Comparison of ENCODE assay signal across 24 cellular contexts in the genomic region with DNA sequence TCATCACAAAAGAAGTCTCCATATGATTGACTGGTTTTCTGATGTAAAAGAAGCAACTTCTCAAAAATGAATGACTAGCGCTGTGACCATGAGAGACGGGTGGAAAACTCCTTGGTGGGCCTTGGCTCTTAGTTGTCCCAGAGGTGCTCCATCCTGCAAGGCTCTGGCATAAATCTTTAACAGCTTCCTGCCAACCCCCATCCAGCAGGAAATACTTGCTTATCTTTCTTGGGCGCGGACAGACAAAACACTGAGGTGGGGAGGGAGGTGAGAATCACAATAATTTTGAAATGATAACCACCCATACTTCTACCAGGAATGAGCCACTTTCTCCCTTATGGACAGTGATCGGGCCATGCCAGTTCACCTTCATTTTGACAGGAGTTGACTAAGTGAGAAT.
DNase-seq lines count a peak whose midpoint lies in the region; ATAC-seq and TF ChIP-seq lines count a peak whose summit lies in the region.
"Had no signal": no experiment of that assay in that cellular context is flagged by ENCODE, and none has a peak within 500 bp of the region (broad histone marks: within the 10 kb centered on the region; RNA-seq: fewer than 3 reads in every experiment).

No MANE protein-coding gene starts in this region.

- peaks cover 31% of the 10 kb centered on the region for H3K9me3 Mint-ChIP-seq in activated T-helper 1 cell treated with anti-CD3 and anti-CD28 coated beads, Interleukin-12 subunit alpha, Interleukin-12 subunit beta, Interleukin-2, Interleukin-4 antibody, amounts not matched to agents 30 ng/mL and 10 ng/mL and 1 ng/mL, durations not matched to agents 14 hours and 24 hours and 36 hours
- peaks cover 29% of the 10 kb centered on the region for H3K9me3 Mint-ChIP-seq in mesothelial cell of epicardium

- H3K27me3 ChIP-seq in HAP-1 (ENCODE audit: low read depth): no peaks in the 10 kb centered on the region
- H3K27me3 ChIP-seq: MG63 had no signal

- H3K9me3 ChIP-seq in HAP-1: no peaks in the 10 kb centered on the region

- TF ChIP-seq CTCF in mesothelial cell of epicardium (IDR thresholded peaks at IDR 0.05; ENCODE audit: unreplicated experiment): no peak

- peaks cover 16% of the 10 kb centered on the region for H3K36me3 Mint-ChIP-seq in activated T-helper 1 cell treated with anti-CD3 and anti-CD28 coated beads, Interleukin-12 subunit alpha, Interleukin-12 subunit beta, Interleukin-2, Interleukin-4 antibody, amounts not matched to agents 30 ng/mL and 10 ng/mL and 1 ng/mL, durations not matched to agents 14 hours and 24 hours and 36 hours (ENCODE audit: low read depth)
- H3K36me3 Mint-ChIP-seq in mesothelial cell of epicardium: peaks cover 33% of the 10 kb centered on the region

- peaks cover 3% of the 10 kb centered on the region; the same call in 1 of the 2 replicates for H3K36me3 ChIP-seq in HAP-1 (replicated peaks)
- H3K36me3 ChIP-seq: MG63 had no signal

- H3K4me1 ChIP-seq in HAP-1: peaks cover 10% of the 10 kb centered on the region

- no peaks in the 10 kb centered on the region for H3K4me1 Mint-ChIP-seq in activated T-helper 1 cell treated with anti-CD3 and anti-CD28 coated beads, Interleukin-12 subunit alpha, Interleukin-12 subunit beta, Interleukin-2, Interleukin-4 antibody, amounts not matched to agents 30 ng/mL and 10 ng/mL and 1 ng/mL, durations not matched to agents 14 hours and 24 hours and 36 hours (ENCODE audit: low read depth)
- peaks cover 4% of the 10 kb centered on the region for H3K4me1 Mint-ChIP-seq in mesothelial cell of epicardium

- H3K4me3 ChIP-seq in HAP-1: no peak overlapping the region
- H3K4me3 ChIP-seq: GM12878, MG63 had no signal

- intact Hi-C loops in activated T-helper 1 cell treated with anti-CD3 and anti-CD28 coated beads, Interleukin-12 subunit alpha, Interleukin-12 subunit beta, Interleukin-2, Interleukin-4 antibody, amounts not matched to agents 30 ng/mL and 10 ng/mL and 1 ng/mL, durations not matched to agents 14 hours and 24 hours and 36 hours (cut with micrococcal nuclease): no loop called here

- no peak for ATAC-seq in HG03045 (IDR thresholded peaks at IDR 0.05; ENCODE audit: unreplicated experiment)
- ATAC-seq: CD8-positive, alpha-beta T cell; GM12878; HCT116 had no signal

- no peak overlapping the region for H3K4me3 Mint-ChIP-seq in activated T-helper 1 cell treated with anti-CD3 and anti-CD28 coated beads, Interleukin-12 subunit alpha, Interleukin-12 subunit beta, Interleukin-2, Interleukin-4 antibody, amounts not matched to agents 30 ng/mL and 10 ng/mL and 1 ng/mL, durations not matched to agents 14 hours and 24 hours and 36 hours
- H3K4me3 Mint-ChIP-seq in mesothelial cell of epicardium: no peak overlapping the region
- H3K4me3 Mint-ChIP-seq: CD8-positive, alpha-beta T cell had no signal

- peak overlapping the region; percentile 31 for H3K27ac Mint-ChIP-seq in activated T-helper 1 cell treated with anti-CD3 and anti-CD28 coated beads, Interleukin-12 subunit alpha, Interleukin-12 subunit beta, Interleukin-2, Interleukin-4 antibody, amounts not matched to agents 30 ng/mL and 10 ng/mL and 1 ng/mL, durations not matched to agents 14 hours and 24 hours and 36 hours
- H3K27ac Mint-ChIP-seq in mesothelial cell of epicardium: peak overlapping the region; percentile 43
- H3K27ac Mint-ChIP-seq: CD8-positive, alpha-beta T cell had no signal

- in situ Hi-C loops in HAP-1 (cut with MboI; ENCODE audit: low sequenced_read_pairs): no loop called here

- H3K27me3 Mint-ChIP-seq in activated T-helper 1 cell treated with anti-CD3 and anti-CD28 coated beads, Interleukin-12 subunit alpha, Interleukin-12 subunit beta, Interleukin-2, Interleukin-4 antibody, amounts not matched to agents 30 ng/mL and 10 ng/mL and 1 ng/mL, durations not matched to agents 14 hours and 24 hours and 36 hours (ENCODE audit: insufficient read depth): no peaks in the 10 kb centered on the region
- H3K27me3 Mint-ChIP-seq in mesothelial cell of epicardium (ENCODE audit: low read depth): no peaks in the 10 kb centered on the region

- DNase-seq in HAP-1 (ENCODE audit: low spot score in 2 of 2): peak; percentile 25 to 41
- no peak for DNase-seq in activated T-helper 1 cell treated with anti-CD3 and anti-CD28 coated beads, Interleukin-12 subunit alpha, Interleukin-12 subunit beta, Interleukin-2, Interleukin-4 antibody, amounts not matched to agents 30 ng/mL and 10 ng/mL and 1 ng/mL, durations not matched to agents 14 hours and 24 hours and 36 hours (ENCODE audit: low spot score)
- no peak for DNase-seq in mesothelial cell of epicardium (ENCODE audit: low spot score in 2 of 2, unreplicated experiment in 2 of 2)
- DNase-seq in NCI-H1092 (lab: John Stamatoyannopoulos, UW): no peak
- no peak for DNase-seq in foreskin melanocyte
- no peak for DNase-seq in superior temporal gyrus (ENCODE audit: extremely low spot score)
- DNase-seq: CD8-positive, alpha-beta T cell; DMS 273 treated with DMSO at 0.1 percent for 48 hours; DMS79; EL; GDM1; GOT3; KG1; MG63; NCI-H1417; NCI-H1694; NCI-H2029 treated with DMSO at 0.1 percent for 48 hours; NCI-H2227 treated with DMSO at 0.1 percent for 48 hours; NCI-H526 treated with DMSO at 0.1 percent for 48 hours; Right ventricle myocardium superior; RPMI8226 had no signal

Comparison
In these comparisons a context has a peak if more than half of its experiments do, and no peak if none do; other contexts are left out.
1. DNase-seq: peak in HAP-1 (2 of 2); none in activated T-helper 1 cell treated with anti-CD3 and anti-CD28 coated beads, Interleukin-12 subunit alpha, Interleukin-12 subunit beta, Interleukin-2, Interleukin-4 antibody, amounts not matched to agents 30 ng/mL and 10 ng/mL and 1 ng/mL, durations not matched to agents 14 hours and 24 hours and 36 hours (single experiment), mesothelial cell of epicardium (0 of 2), NCI-H1092 (single experiment), foreskin melanocyte (single experiment) and superior temporal gyrus (single experiment).